25 cellular contexts compared by ENCODE assay signal in genomic region chr2:5798083-5798482, GRCh38.
DNase-seq lines count a peak whose midpoint lies in the region; ATAC-seq and TF ChIP-seq lines count a peak whose summit lies in the region.
"Had no signal": no experiment of that assay in that cellular context is flagged by ENCODE, and none has a peak within 500 bp of the region (broad histone marks: within the 10 kb centered on the region; RNA-seq: fewer than 3 reads in every experiment).

No MANE protein-coding gene starts in this region.

- no peaks in the 10 kb centered on the region for H3K4me1 ChIP-seq in prostate gland (replicated peaks)
- H3K4me1 ChIP-seq in ovary (ENCODE audit: insufficient read depth) = no peaks in the 10 kb centered on the region
- H3K4me1 ChIP-seq: colonic mucosa, psoas muscle, SJSA1 had no signal

- no peak overlapping the region for H3K27ac ChIP-seq in prostate gland
- no peak overlapping the region for H3K27ac ChIP-seq in ovary
- H3K27ac ChIP-seq: C4-2B, colonic mucosa, psoas muscle, SJSA1, skin epidermis had no signal

- no peak for TF ChIP-seq EP300 in ovary (IDR thresholded peaks at IDR 0.05)

- WGBS in prostate gland = 88% methylated on average over 4 of the region's 4 CpGs
- 72 to 94% (median 79%) methylated on average over 4 of the region's 4 CpGs for WGBS in ovary, 3 donors

- H3K36me3 ChIP-seq in prostate gland = no peaks in the 10 kb centered on the region
- no peaks in the 10 kb centered on the region for H3K36me3 ChIP-seq in ovary
- H3K36me3 ChIP-seq: colonic mucosa, SJSA1 had no signal

- TF ChIP-seq CTCF in omental fat pad (IDR thresholded peaks at IDR 0.05) (no peak), prostate gland (IDR thresholded peaks at IDR 0.05) (no peak), ovary (IDR thresholded peaks at IDR 0.05) (no peak)

- no peak for ATAC-seq in omental fat pad (ENCODE audit: low FRiP score)
- ATAC-seq: activated CD8-positive, alpha-beta T cell treated with anti-CD3 and anti-CD28 coated beads, Interleukin-2, amount 10 ng/mL, durations not matched to agents 7 days and 5 days; activated naive CD8-positive, alpha-beta T cell treated with anti-CD3 and anti-CD28 coated beads, Interleukin-2, amount 50 U/mL, for 24 hours; effector memory CD8-positive, alpha-beta T cell; esophagus mucosa; psoas muscle had no signal

- DNase-seq in A172 (ENCODE audit: low spot score) = peak; percentile 92
- DNase-seq in EH (ENCODE audit: low read depth) = peak; percentile 11
- DNase-seq in astrocyte of the hippocampus (ENCODE audit: low read depth, low spot score) = peak; percentile 66
- DNase-seq in kidney glomerular epithelial cell (lab: John Stamatoyannopoulos, UW) = peak; percentile 62
- DNase-seq in NCI-H345 (lab: John Stamatoyannopoulos, UW) = no peak
- no peak for DNase-seq in omental fat pad (ENCODE audit: low spot score)
- no peak for DNase-seq in prostate gland (ENCODE audit: low spot score)
- no peak for DNase-seq in ovary
- DNase-seq: activated CD4-positive, CD25-positive, alpha-beta regulatory T cell treated with anti-CD3 and anti-CD28 coated beads, Interleukin-2, amount 50 U/mL, for 72 hours; activated CD8-positive, alpha-beta T cell treated with anti-CD3 and anti-CD28 coated beads, Interleukin-2, amount 10 ng/mL, durations not matched to agents 7 days and 5 days; activated gamma-delta T cell; activated naive CD8-positive, alpha-beta T cell treated with anti-CD3 and anti-CD28 coated beads, Interleukin-2, amount 50 U/mL, for 24 hours; colonic mucosa; effector memory CD8-positive, alpha-beta T cell; kidney; NCI-H187; NCI-H526; psoas muscle; substantia nigra; T-helper 1 cell had no signal

- no peaks in the 10 kb centered on the region for H3K27me3 ChIP-seq in prostate gland (replicated peaks; ENCODE audit: insufficient read depth)
- no peaks in the 10 kb centered on the region for H3K27me3 ChIP-seq in ovary
- H3K27me3 ChIP-seq: colonic mucosa, SJSA1 had no signal

- H3K9me3 ChIP-seq in prostate gland (no peaks in the 10 kb centered on the region), ovary (no peaks in the 10 kb centered on the region)
- H3K9me3 ChIP-seq: colonic mucosa, psoas muscle had no signal

- no peak overlapping the region for H3K4me3 ChIP-seq in prostate gland
- H3K4me3 ChIP-seq in ovary = no peak overlapping the region
- H3K4me3 ChIP-seq: colonic mucosa, lung, psoas muscle, SJSA1, skin epidermis had no signal

- intact Hi-C loops in prostate gland (cut with DNase I) = no loop called here
- intact Hi-C loops in ovary (cut with DNase I) = no loop called here

- TF ChIP-seq POLR2A in prostate gland (IDR thresholded peaks at IDR 0.05) = no peak
- no peak for TF ChIP-seq POLR2A in ovary (IDR thresholded peaks at IDR 0.05)

Comparison
In these comparisons a context has a peak if more than half of its experiments do, and no peak if none do; other contexts are left out.
1. DNase-seq: peak in A172 (single experiment), EH (single experiment), astrocyte of the hippocampus (single experiment) and kidney glomerular epithelial cell (single experiment); none in NCI-H345 (single experiment), omental fat pad (single experiment), prostate gland (single experiment) and ovary (0 of 5).